1 cellular context compared by ENCODE assay signal in the genomic region with DNA sequence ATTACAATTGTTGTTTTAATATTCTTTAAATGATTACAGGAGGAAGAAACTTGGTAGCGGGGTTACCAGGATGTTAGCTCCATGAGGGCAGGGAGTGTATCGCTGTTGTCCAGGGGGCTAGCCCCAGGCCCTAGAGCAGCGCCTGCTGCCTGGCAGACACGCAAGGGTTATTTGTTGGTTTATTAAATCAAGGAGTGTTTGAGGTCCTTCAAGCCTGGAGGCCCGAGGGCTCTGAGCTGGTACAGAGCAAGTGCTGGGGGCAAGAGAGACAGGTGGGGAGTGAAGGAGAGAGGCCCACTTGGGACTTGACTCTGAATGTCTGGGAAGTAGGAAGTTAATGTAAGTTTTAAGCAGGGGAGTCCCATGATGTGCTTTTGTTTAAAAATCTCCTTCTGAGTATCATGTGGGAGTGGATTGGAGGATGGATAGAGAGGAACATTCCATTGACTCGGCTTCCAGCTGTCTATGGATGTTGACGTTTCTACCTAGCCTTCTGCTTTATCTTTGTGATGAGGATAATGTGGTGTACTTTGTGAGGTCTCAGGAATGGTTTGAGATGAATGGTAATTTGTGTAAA.
TF ChIP-seq lines count a peak whose summit lies in the region.

No MANE protein-coding gene starts in this region.

TF ChIP-seq in GM23338, 12 proteins besides CTCF, POLR2A, EP300 and RAD21 (continued from another document):
- TF ChIP-seq, protein P1, sequence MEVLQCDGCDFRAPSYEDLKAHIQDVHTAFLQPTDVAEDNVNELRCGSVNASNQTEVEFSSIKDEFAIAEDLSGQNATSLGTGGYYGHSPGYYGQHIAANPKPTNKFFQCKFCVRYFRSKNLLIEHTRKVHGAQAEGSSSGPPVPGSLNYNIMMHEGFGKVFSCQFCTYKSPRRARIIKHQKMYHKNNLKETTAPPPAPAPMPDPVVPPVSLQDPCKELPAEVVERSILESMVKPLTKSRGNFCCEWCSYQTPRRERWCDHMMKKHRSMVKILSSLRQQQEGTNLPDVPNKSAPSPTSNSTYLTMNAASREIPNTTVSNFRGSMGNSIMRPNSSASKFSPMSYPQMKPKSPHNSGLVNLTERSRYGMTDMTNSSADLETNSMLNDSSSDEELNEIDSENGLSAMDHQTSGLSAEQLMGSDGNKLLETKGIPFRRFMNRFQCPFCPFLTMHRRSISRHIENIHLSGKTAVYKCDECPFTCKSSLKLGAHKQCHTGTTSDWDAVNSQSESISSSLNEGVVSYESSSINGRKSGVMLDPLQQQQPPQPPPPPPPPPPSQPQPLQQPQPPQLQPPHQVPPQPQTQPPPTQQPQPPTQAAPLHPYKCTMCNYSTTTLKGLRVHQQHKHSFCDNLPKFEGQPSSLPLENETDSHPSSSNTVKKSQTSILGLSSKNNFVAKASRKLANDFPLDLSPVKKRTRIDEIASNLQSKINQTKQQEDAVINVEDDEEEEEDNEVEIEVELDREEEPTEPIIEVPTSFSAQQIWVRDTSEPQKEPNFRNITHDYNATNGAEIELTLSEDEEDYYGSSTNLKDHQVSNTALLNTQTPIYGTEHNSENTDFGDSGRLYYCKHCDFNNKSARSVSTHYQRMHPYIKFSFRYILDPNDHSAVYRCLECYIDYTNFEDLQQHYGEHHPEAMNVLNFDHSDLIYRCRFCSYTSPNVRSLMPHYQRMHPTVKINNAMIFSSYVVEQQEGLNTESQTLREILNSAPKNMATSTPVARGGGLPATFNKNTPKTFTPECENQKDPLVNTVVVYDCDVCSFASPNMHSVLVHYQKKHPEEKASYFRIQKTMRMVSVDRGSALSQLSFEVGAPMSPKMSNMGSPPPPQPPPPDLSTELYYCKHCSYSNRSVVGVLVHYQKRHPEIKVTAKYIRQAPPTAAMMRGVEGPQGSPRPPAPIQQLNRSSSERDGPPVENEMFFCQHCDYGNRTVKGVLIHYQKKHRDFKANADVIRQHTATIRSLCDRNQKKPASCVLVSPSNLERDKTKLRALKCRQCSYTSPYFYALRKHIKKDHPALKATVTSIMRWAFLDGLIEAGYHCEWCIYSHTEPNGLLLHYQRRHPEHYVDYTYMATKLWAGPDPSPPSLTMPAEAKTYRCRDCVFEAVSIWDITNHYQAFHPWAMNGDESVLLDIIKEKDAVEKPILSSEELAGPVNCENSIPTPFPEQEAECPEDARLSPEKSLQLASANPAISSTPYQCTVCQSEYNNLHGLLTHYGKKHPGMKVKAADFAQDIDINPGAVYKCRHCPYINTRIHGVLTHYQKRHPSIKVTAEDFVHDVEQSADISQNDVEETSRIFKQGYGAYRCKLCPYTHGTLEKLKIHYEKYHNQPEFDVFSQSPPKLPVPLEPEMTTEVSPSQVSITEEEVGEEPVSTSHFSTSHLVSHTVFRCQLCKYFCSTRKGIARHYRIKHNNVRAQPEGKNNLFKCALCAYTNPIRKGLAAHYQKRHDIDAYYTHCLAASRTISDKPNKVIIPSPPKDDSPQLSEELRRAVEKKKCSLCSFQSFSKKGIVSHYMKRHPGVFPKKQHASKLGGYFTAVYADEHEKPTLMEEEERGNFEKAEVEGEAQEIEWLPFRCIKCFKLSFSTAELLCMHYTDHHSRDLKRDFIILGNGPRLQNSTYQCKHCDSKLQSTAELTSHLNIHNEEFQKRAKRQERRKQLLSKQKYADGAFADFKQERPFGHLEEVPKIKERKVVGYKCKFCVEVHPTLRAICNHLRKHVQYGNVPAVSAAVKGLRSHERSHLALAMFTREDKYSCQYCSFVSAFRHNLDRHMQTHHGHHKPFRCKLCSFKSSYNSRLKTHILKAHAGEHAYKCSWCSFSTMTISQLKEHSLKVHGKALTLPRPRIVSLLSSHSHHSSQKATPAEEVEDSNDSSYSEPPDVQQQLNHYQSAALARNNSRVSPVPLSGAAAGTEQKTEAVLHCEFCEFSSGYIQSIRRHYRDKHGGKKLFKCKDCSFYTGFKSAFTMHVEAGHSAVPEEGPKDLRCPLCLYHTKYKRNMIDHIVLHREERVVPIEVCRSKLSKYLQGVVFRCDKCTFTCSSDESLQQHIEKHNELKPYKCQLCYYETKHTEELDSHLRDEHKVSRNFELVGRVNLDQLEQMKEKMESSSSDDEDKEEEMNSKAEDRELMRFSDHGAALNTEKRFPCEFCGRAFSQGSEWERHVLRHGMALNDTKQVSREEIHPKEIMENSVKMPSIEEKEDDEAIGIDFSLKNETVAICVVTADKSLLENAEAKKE (CRISPR knock-in tag; IDR thresholded peaks at IDR 0.05), result no peak
- TF ChIP-seq EZH2 (IDR thresholded peaks at IDR 0.05; ENCODE audit: low read depth, unreplicated experiment) (no peak), POLR2AphosphoS5 (IDR thresholded peaks at IDR 0.05; ENCODE audit: low read depth) (no peak), ZNF331 (CRISPR knock-in tag; IDR thresholded peaks at IDR 0.05; ENCODE audit: low read depth) (no peak)
